Comparison of ENCODE assay signal across 28 cellular contexts in genomic region chr11:76276773-76277155, GRCh38.
"Had no signal": no experiment of that assay in that cellular context is flagged by ENCODE, and none has a peak within 500 bp of the region (broad histone marks: within the 10 kb centered on the region; RNA-seq: fewer than 3 reads in every experiment).

No MANE protein-coding gene starts in this region.

- H3K4me3 ChIP-seq: cardiac muscle cell, Peyer's patch, SJSA1 had no signal

- H3K36me3 Mint-ChIP-seq: activated naive CD8-positive, alpha-beta T cell treated with anti-CD3 and anti-CD28 coated beads for 36 hours had no signal

- H3K27me3 ChIP-seq: brain microvascular endothelial cell, cardiac muscle cell, Peyer's patch, SJSA1 had no signal

- H3K4me1 Mint-ChIP-seq: activated CD4-positive, alpha-beta T cell treated with anti-CD3 and anti-CD28 coated beads, Interleukin-2, amount 10 ng/mL, durations not matched to agents 24 days and 14 days; activated naive CD8-positive, alpha-beta T cell treated with anti-CD3 and anti-CD28 coated beads for 36 hours; activated T-helper 17 cell treated with anti-CD3 and anti-CD28 coated beads, Interleukin-2, amount 50 U/mL, for 72 hours had no signal

- H3K36me3 ChIP-seq: brain microvascular endothelial cell, cardiac muscle cell, Peyer's patch, SJSA1 had no signal

- H3K27ac Mint-ChIP-seq: activated CD4-positive, alpha-beta T cell treated with anti-CD3 and anti-CD28 coated beads, Interleukin-2, amount 10 ng/mL, durations not matched to agents 24 days and 14 days; activated CD8-positive, alpha-beta T cell treated with anti-CD3 and anti-CD28 coated beads for 36 hours; activated naive CD8-positive, alpha-beta T cell treated with anti-CD3 and anti-CD28 coated beads for 36 hours; activated T-cell treated with anti-CD3 and anti-CD28 coated beads, Interleukin-2, amount 50 U/mL, for 72 hours; activated T-helper 17 cell treated with anti-CD3 and anti-CD28 coated beads, Interleukin-2, amount 50 U/mL, for 72 hours; T-helper 1 cell treated with Interleukin-12 subunit alpha and Interleukin-12 subunit beta and Interleukin-4 antibody, amounts not matched to agents 30 μg/mL and 1 μg/mL, for 36 hours; T-helper 2 cell treated with Interferon-gamma antibody and Interleukin-4, amounts not matched to agents 5 μg/mL and 100 μg/mL, for 36 hours had no signal

- H3K27me3 Mint-ChIP-seq: activated CD4-positive, alpha-beta T cell treated with anti-CD3 and anti-CD28 coated beads, Interleukin-2, amount 10 ng/mL, durations not matched to agents 24 days and 14 days; activated CD8-positive, alpha-beta T cell treated with anti-CD3 and anti-CD28 coated beads for 36 hours; activated naive CD8-positive, alpha-beta T cell treated with anti-CD3 and anti-CD28 coated beads for 36 hours; activated T-helper 17 cell treated with anti-CD3 and anti-CD28 coated beads, Interleukin-2, amount 50 U/mL, for 72 hours had no signal

- H3K9me3 ChIP-seq: Peyer's patch, SJSA1, SK-N-SH had no signal

- H3K4me3 Mint-ChIP-seq: activated CD4-positive, alpha-beta T cell treated with anti-CD3 and anti-CD28 coated beads, Interleukin-2, amount 10 ng/mL, durations not matched to agents 24 days and 14 days; activated CD8-positive, alpha-beta T cell treated with anti-CD3 and anti-CD28 coated beads for 36 hours; activated naive CD8-positive, alpha-beta T cell treated with anti-CD3 and anti-CD28 coated beads for 36 hours; activated T-cell treated with anti-CD3 and anti-CD28 coated beads, Interleukin-2, amount 50 U/mL, for 72 hours; activated T-helper 17 cell treated with anti-CD3 and anti-CD28 coated beads, Interleukin-2, amount 50 U/mL, for 72 hours; T-helper 1 cell treated with Interleukin-12 subunit alpha and Interleukin-12 subunit beta and Interleukin-4 antibody, amounts not matched to agents 30 μg/mL and 1 μg/mL, for 36 hours; T-helper 2 cell treated with Interferon-gamma antibody and Interleukin-4, amounts not matched to agents 5 μg/mL and 100 μg/mL, for 36 hours had no signal

- H3K4me2 ChIP-seq: SK-N-SH had no signal

- ATAC-seq: activated CD8-positive, alpha-beta T cell treated with anti-CD3 and anti-CD28 coated beads for 36 hours; activated T-cell treated with anti-CD3 and anti-CD28 coated beads, Interleukin-2, amount 50 U/mL, for 72 hours; activated T-helper 17 cell treated with anti-CD3 and anti-CD28 coated beads, Interleukin-2, amount 50 U/mL, for 72 hours had no signal

- H3K9me3 Mint-ChIP-seq: activated CD4-positive, alpha-beta T cell treated with anti-CD3 and anti-CD28 coated beads, Interleukin-2, amount 10 ng/mL, durations not matched to agents 24 days and 14 days; activated CD8-positive, alpha-beta T cell treated with anti-CD3 and anti-CD28 coated beads for 36 hours; activated naive CD8-positive, alpha-beta T cell treated with anti-CD3 and anti-CD28 coated beads for 36 hours; activated T-cell treated with anti-CD3 and anti-CD28 coated beads, Interleukin-2, amount 50 U/mL, for 72 hours; activated T-helper 17 cell treated with anti-CD3 and anti-CD28 coated beads, Interleukin-2, amount 50 U/mL, for 72 hours; T-helper 2 cell treated with Interferon-gamma antibody and Interleukin-4, amounts not matched to agents 5 μg/mL and 100 μg/mL, for 36 hours had no signal

- H3K4me1 ChIP-seq: Peyer's patch, SJSA1 had no signal

- H3K27ac ChIP-seq: brain microvascular endothelial cell, cardiac muscle cell, Peyer's patch, SJSA1 had no signal

- H3K9ac ChIP-seq: SK-N-SH had no signal

- DNase-seq: activated CD4-positive, alpha-beta T cell treated with anti-CD3 and anti-CD28 coated beads, Interleukin-2, amount 10 ng/mL, durations not matched to agents 24 days and 14 days; activated CD4-positive, alpha-beta T cell treated with anti-CD3 and anti-CD28 coated beads, Interleukin-2, amount 50 U/mL, for 4 hours; activated CD8-positive, alpha-beta T cell treated with anti-CD3 and anti-CD28 coated beads for 36 hours; activated effector memory CD4-positive, alpha-beta T cell treated with anti-CD3 and anti-CD28 coated beads, Interleukin-2, amount 50 U/mL, for 16 hours; activated naive CD4-positive, alpha-beta T cell; activated naive CD4-positive, alpha-beta T cell treated with anti-CD3 and anti-CD28 coated beads, Interleukin-2, amount 50 U/mL, for 16 hours; activated naive CD8-positive, alpha-beta T cell treated with anti-CD3 and anti-CD28 coated beads for 36 hours; activated T-cell treated with anti-CD3 and anti-CD28 coated beads, Interleukin-2, amount 50 U/mL, for 1 hour; activated T-cell treated with anti-CD3 and anti-CD28 coated beads, Interleukin-2, amount 50 U/mL, for 72 hours; amniotic stem cell; aorta; brain microvascular endothelial cell; Karpas-422; NCI-H1105 treated with DMSO at 0.1 percent for 48 hours; NCI-H1436; NCI-H1694; NCI-H1930; NCI-H345; NCI-H524 treated with DMSO at 0.1 percent for 48 hours; Peyer's patch; RPMI8226; SHP77 treated with DMSO at 0.1 percent for 48 hours; SK-N-SH had no signal
